Comparison of ENCODE assay signal across 8 cellular contexts in genomic region chr14:96391293-96392118, GRCh38. TPM values are rescaled to one million over a fixed set of nuclear protein-coding genes. Genes with fewer than 3 reads are reported as not detected.
A peak's percentile ranks its signal among the peaks of the same experiment; 100 is the strongest.
DNase-seq lines count a peak whose midpoint lies in the region; ATAC-seq and TF ChIP-seq lines count a peak whose summit lies in the region.

No MANE protein-coding gene starts in this region.

- DNase-seq in NCI-H526 treated with DMSO at 0.1 percent for 48 hours (lab: John Stamatoyannopoulos, UW) (peak; percentile 90), dermis blood vessel endothelial cell (peak; percentile 98), right lobe of liver (peak; percentile 99 to 100 (median 99))
- DNase-seq in activated CD4-positive, alpha-beta T cell treated with anti-CD3 and anti-CD28 coated beads, Interleukin-2, amount 50 U/mL, for 1 hour: peak; percentile 100
- peak; percentile 99 for DNase-seq in stimulated activated CD4-positive, alpha-beta T cell treated with anti-CD3 and anti-CD28 coated beads, Interleukin-4, amount 100 ng/mL, for 24 hours

- no peaks in the 10 kb centered on the region for H3K27me3 ChIP-seq in right lobe of liver

- H3K27ac ChIP-seq in C4-2B: peak overlapping the region; percentile 53
- peak overlapping the region in 1 of 3 donors; percentile 9 for H3K27ac ChIP-seq in right lobe of liver

- no peaks in the 10 kb centered on the region for H3K36me3 ChIP-seq in right lobe of liver

- TF ChIP-seq CTCF in C4-2B (conservative IDR thresholded peaks at IDR 0.05): no peak
- TF ChIP-seq CTCF in right lobe of liver (IDR thresholded peaks at IDR 0.05): no peak

- intact Hi-C loops in right lobe of liver (cut with DNase I): no loop called here

- peak; percentile 89 for ATAC-seq in GM19351 (IDR thresholded peaks at IDR 0.05; ENCODE audit: unreplicated experiment)
- ATAC-seq in HG03520 (IDR thresholded peaks at IDR 0.05; ENCODE audit: unreplicated experiment): peak; percentile 81
- ATAC-seq in right lobe of liver: peak; percentile 96 to 99 (median 98)

- 1% methylated on average over 16 of the region's 79 CpGs for WGBS in right lobe of liver (ENCODE audit: insufficient coverage, low coverage, low lambda C conversion rate, missing lambda C conversion rate)

- H3K4me1 ChIP-seq in right lobe of liver: peaks cover 0 to 4% (median 1%) of the 10 kb centered on the region in 4 donors

- TF ChIP-seq POLR2A in right lobe of liver (IDR thresholded peaks at IDR 0.05): no peak

- H3K4me3 ChIP-seq in right lobe of liver: peak overlapping the region; percentile 77 to 91 (median 84)

- H3K9me3 ChIP-seq in right lobe of liver: no peaks in the 10 kb centered on the region

RNA-seq across cellular contexts. Expression of gene AK7, which starts 0.4 kb away (rescaled TPM):
- total RNA-seq in dermis blood vessel endothelial cell (2.4 and 5.4 TPM in 2 replicates), right lobe of liver (1 to 10 TPM in 2 of 6 experiments, under 1 TPM in 4; 0.31 to 1.9 (median 0.85) TPM)

RNA-seq across cellular contexts. Expression of gene GSKIP, which starts 28.2 kb away (rescaled TPM):
- total RNA-seq in dermis blood vessel endothelial cell (73.0 and 117 TPM in 2 replicates), right lobe of liver (10 to 100 TPM in 5 of 6 experiments, 1 to 10 TPM in 1; 7.4 to 25.2 (median 15.5) TPM)

RNA-seq across cellular contexts. Expression of gene ATG2B, which starts 28.4 kb away (rescaled TPM):
- total RNA-seq in dermis blood vessel endothelial cell (20.1 and 22.5 TPM in 2 replicates), right lobe of liver (10 to 100 TPM; 13.9 to 24.4 (median 16.3) TPM)
